In genomic region chr6:148348778-148349177, GRCh38 we compare ENCODE assay signal across 1 cellular context.
TF ChIP-seq lines count a peak whose summit lies in the region.

No MANE protein-coding gene starts in this region.

TF ChIP-seq in HepG2, 621 proteins besides CTCF, POLR2A, EP300 and RAD21 (continued from another document):
- TF ChIP-seq ATF6 (CRISPR knock-in tag; conservative IDR thresholded peaks at IDR 0.05) (no peak), SALL2 (CRISPR knock-in tag; IDR thresholded peaks at IDR 0.05) (no peak), ZNF441 (CRISPR knock-in tag; IDR thresholded peaks at IDR 0.05; ENCODE audit: borderline replicate concordance) (no peak), TCF12 (IDR thresholded peaks at IDR 0.05) (no peak), TCF12 (CRISPR knock-in tag; IDR thresholded peaks at IDR 0.05) (no peak), KDM5B (CRISPR knock-in tag; IDR thresholded peaks at IDR 0.05; ENCODE audit: borderline replicate concordance) (no peak), ZXDC (CRISPR knock-in tag; IDR thresholded peaks at IDR 0.05) (no peak), ZNF777 (CRISPR knock-in tag; IDR thresholded peaks at IDR 0.05) (no peak), ZBTB20 (CRISPR knock-in tag; IDR thresholded peaks at IDR 0.05; ENCODE audit: borderline replicate concordance, low read depth) (no peak), SRSF1 (optimal IDR thresholded peaks at IDR 0.05; ENCODE audit: low read depth, low read length) (no peak), MXD3 (CRISPR knock-in tag; IDR thresholded peaks at IDR 0.05) (no peak), ZNF704 (CRISPR knock-in tag; IDR thresholded peaks at IDR 0.05; ENCODE audit: borderline replicate concordance) (no peak), ZNF547 (CRISPR knock-in tag; IDR thresholded peaks at IDR 0.05) (no peak), GATA4 (IDR thresholded peaks at IDR 0.05; ENCODE audit: borderline replicate concordance, low read depth) (no peak), RARG (CRISPR knock-in tag; IDR thresholded peaks at IDR 0.05; ENCODE audit: low read depth) (no peak)
TF ChIP-seq in HepG2: peak in this region for 0.
